Comparison of ENCODE assay signal across 8 cellular contexts in genomic region chr6:138590796-138591709, GRCh38.
DNase-seq lines count a peak whose midpoint lies in the region; ATAC-seq and TF ChIP-seq lines count a peak whose summit lies in the region.

No MANE protein-coding gene starts in this region.

- H3K4me2 ChIP-seq in neural progenitor cell = no peak overlapping the region

- no peaks in the 10 kb centered on the region for H3K27me3 ChIP-seq in neural progenitor cell

- no peak overlapping the region for H3K27ac Mint-ChIP-seq in activated CD8-positive, alpha-beta T cell treated with anti-CD3 and anti-CD28 coated beads for 36 hours
- H3K27ac Mint-ChIP-seq in neural progenitor cell = no peak overlapping the region

- no peak overlapping the region for H3K4me3 ChIP-seq in neural progenitor cell

- no peak overlapping the region for H2AFZ ChIP-seq in neural progenitor cell (replicated peaks)

- peak; percentile 31 for ATAC-seq in HG03280 (IDR thresholded peaks at IDR 0.05; ENCODE audit: unreplicated experiment)
- no peak for ATAC-seq in activated CD8-positive, alpha-beta T cell treated with anti-CD3 and anti-CD28 coated beads for 36 hours
- ATAC-seq in HG02870 (IDR thresholded peaks at IDR 0.05; ENCODE audit: unreplicated experiment) = no peak
- ATAC-seq in GM19324 (IDR thresholded peaks at IDR 0.05; ENCODE audit: low FRiP score, unreplicated experiment) = no peak

- no peaks in the 10 kb centered on the region for H3K9me3 Mint-ChIP-seq in activated CD8-positive, alpha-beta T cell treated with anti-CD3 and anti-CD28 coated beads for 36 hours
- no peaks in the 10 kb centered on the region for H3K9me3 Mint-ChIP-seq in neural progenitor cell

- H3K9ac ChIP-seq in neural progenitor cell = no peak overlapping the region

- H3K9me3 ChIP-seq in neural progenitor cell (ENCODE audit: low read depth) = no peaks in the 10 kb centered on the region

- POLR2A ChIA-PET in activated CD8-positive, alpha-beta T cell treated with anti-CD3 and anti-CD28 coated beads for 36 hours (lab: Charles Lee) = interaction anchor here (0.7 kb wide), 1 partner anchor 48 kb away, joined by 3 read pairs; no protein-coding TSS in a partner anchor

- H3K4me1 ChIP-seq in neural progenitor cell = peaks cover 22% of the 10 kb centered on the region

- H3K4me3 Mint-ChIP-seq in activated CD8-positive, alpha-beta T cell treated with anti-CD3 and anti-CD28 coated beads for 36 hours = no peak overlapping the region
- no peak overlapping the region for H3K4me3 Mint-ChIP-seq in neural progenitor cell

- H3K27ac ChIP-seq in neural progenitor cell = no peak overlapping the region

- H3F3A ChIP-seq in neural progenitor cell (ENCODE audit: low read depth) = no peaks in the 10 kb centered on the region

- H3K79me2 ChIP-seq in neural progenitor cell (ENCODE audit: low read depth) = peaks cover 15% of the 10 kb centered on the region

- no peaks in the 10 kb centered on the region for H3K36me3 Mint-ChIP-seq in activated CD8-positive, alpha-beta T cell treated with anti-CD3 and anti-CD28 coated beads for 36 hours (ENCODE audit: low read depth)
- H3K36me3 Mint-ChIP-seq in neural progenitor cell = no peaks in the 10 kb centered on the region

- no peaks in the 10 kb centered on the region for H3K27me3 Mint-ChIP-seq in activated CD8-positive, alpha-beta T cell treated with anti-CD3 and anti-CD28 coated beads for 36 hours
- peaks cover 10% of the 10 kb centered on the region for H3K27me3 Mint-ChIP-seq in neural progenitor cell (ENCODE audit: insufficient read depth, low read depth)

- H4K20me1 ChIP-seq in neural progenitor cell (ENCODE audit: low read depth) = peaks cover 5% of the 10 kb centered on the region

- DNase-seq in Daoy (ENCODE audit: low read depth) = peak; percentile 61
- peak; percentile 46 to 88 for DNase-seq in NCI-H526 (lab: John Stamatoyannopoulos, UW)
- peak; percentile 62 for DNase-seq in activated CD8-positive, alpha-beta T cell treated with anti-CD3 and anti-CD28 coated beads for 36 hours
- peak; percentile 63 for DNase-seq in fibroblast of the conjunctiva (ENCODE audit: low read depth)
- DNase-seq in neural progenitor cell (ENCODE audit: low spot score) = peak; percentile 82

- H3K4me1 Mint-ChIP-seq in activated CD8-positive, alpha-beta T cell treated with anti-CD3 and anti-CD28 coated beads for 36 hours (ENCODE audit: low read depth) = peaks cover 33% of the 10 kb centered on the region
- peaks cover 49% of the 10 kb centered on the region for H3K4me1 Mint-ChIP-seq in neural progenitor cell

- TF ChIP-seq CTCF in activated CD8-positive, alpha-beta T cell treated with anti-CD3 and anti-CD28 coated beads for 36 hours (IDR thresholded peaks at IDR 0.05) = peak; percentile 94
- TF ChIP-seq CTCF in neural progenitor cell (IDR thresholded peaks at IDR 0.05) = peak; percentile 88

- CTCF ChIA-PET in activated CD8-positive, alpha-beta T cell treated with anti-CD3 and anti-CD28 coated beads for 36 hours (lab: Charles Lee) = interaction anchor here (0.7 to 11.5 kb wide), 28 partner anchors 9 to 263 kb away, joined by 3 to 164 read pairs (median 4); partner anchors contain the start of genes CCDC28A and NHSL1

- intact Hi-C loops in activated CD8-positive, alpha-beta T cell treated with anti-CD3 and anti-CD28 coated beads for 36 hours (cut with micrococcal nuclease) = loop anchor here (2.0 kb wide), 1 partner anchor 176 kb away; no protein-coding TSS in a partner anchor

- H3K36me3 ChIP-seq in neural progenitor cell = no peaks in the 10 kb centered on the region
